1 cellular context compared by ENCODE assay signal in the genomic region with DNA sequence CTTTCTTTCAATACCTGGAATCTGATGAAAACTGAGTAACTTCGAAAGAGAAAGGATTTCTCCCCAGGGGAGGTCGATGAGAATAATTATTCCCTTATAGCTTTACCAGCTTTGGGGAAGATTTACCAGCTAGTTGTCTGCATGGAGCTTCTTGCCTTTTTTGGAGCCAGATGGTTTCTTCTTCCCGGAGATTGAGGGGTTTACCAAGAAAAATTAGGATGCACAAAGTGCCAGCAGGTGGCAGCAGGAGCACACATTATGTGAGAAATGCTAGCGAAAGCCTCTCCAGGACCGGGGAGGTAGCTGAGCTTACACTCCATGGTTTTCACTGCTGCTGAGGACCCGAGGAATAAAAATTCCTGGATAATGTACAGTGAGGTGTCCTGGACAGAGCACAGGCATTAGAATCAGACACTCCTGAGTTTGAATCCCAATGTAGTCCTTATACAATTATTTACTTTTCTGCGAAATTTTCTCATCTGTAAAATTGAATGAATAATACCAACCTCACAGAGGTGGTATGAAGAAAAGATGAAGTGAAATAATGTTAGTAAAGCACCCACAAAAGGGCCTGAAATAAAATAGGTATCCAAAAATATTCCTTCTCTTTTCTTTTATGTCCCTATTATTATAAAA.
TF ChIP-seq lines count a peak whose summit lies in the region.

No MANE protein-coding gene starts in this region.

TF ChIP-seq in H1, 55 proteins besides CTCF, POLR2A, EP300 and RAD21:
- 0 out of 4 replicates have a peak, but pooled peaks of 1 of the 2 experiments have one; percentile 1 for TF ChIP-seq SIN3A (conservative IDR thresholded peaks at IDR 0.05 in 1 of 2, IDR thresholded peaks at IDR 0.05 in 1 of 2; ENCODE audit: low read depth in 1 of 2, low read length in 2 of 2)
- TF ChIP-seq KDM5A (IDR thresholded peaks at IDR 0.05; ENCODE audit: low read length): no peak
- TF ChIP-seq SRF (IDR thresholded peaks at IDR 0.05; ENCODE audit: low read depth, low read length): peak; percentile 55; the same call in 1 of the 2 replicates
